ENCODE assay signal across 8 cellular contexts in genomic region chr15:92091155-92091734, GRCh38.
A peak's percentile ranks its signal among the peaks of the same experiment; 100 is the strongest.
DNase-seq lines count a peak whose midpoint lies in the region; ATAC-seq and TF ChIP-seq lines count a peak whose summit lies in the region.

No MANE protein-coding gene starts in this region.

- H3F3A ChIP-seq in DOHH2 (ENCODE audit: control insufficient read depth, insufficient read depth) = no peaks in the 10 kb centered on the region

- no peak overlapping the region for H3K27ac Mint-ChIP-seq in naive thymus-derived CD4-positive, alpha-beta T cell

- peaks cover 0 to 14% (median 0%) of the 10 kb centered on the region in 5 donors for H3K36me3 Mint-ChIP-seq in naive thymus-derived CD4-positive, alpha-beta T cell

- WGBS in hepatocyte (ENCODE audit: low lambda C conversion rate, missing lambda C conversion rate) = 63% methylated on average over 17 of the region's 17 CpGs

- H3K4me1 ChIP-seq in DOHH2 (ENCODE audit: control insufficient read depth, low read length) (peaks cover 11% of the 10 kb centered on the region), hepatocyte (ENCODE audit: insufficient read depth) (no peaks in the 10 kb centered on the region)
- H3K4me1 ChIP-seq in naive thymus-derived CD4-positive, alpha-beta T cell (ENCODE audit: control insufficient read depth in 2 of 2, insufficient read depth in 2 of 2, low read length in 2 of 2) = peaks cover 8 to 15% of the 10 kb centered on the region in 2 donors

- H3K9me3 ChIP-seq in DOHH2 (ENCODE audit: control insufficient read depth, insufficient read depth, low read length) (no peaks in the 10 kb centered on the region), hepatocyte (ENCODE audit: low read depth) (no peaks in the 10 kb centered on the region)
- no peaks in the 10 kb centered on the region for H3K9me3 ChIP-seq in naive thymus-derived CD4-positive, alpha-beta T cell (ENCODE audit: control insufficient read depth in 2 of 3, low read length in 3 of 3)

- no peaks in the 10 kb centered on the region for H3K9me2 ChIP-seq in DOHH2 (replicated peaks; ENCODE audit: control insufficient read depth, low read length)
- no peaks in the 10 kb centered on the region for H3K9me2 ChIP-seq in hepatocyte (replicated peaks; ENCODE audit: insufficient read depth)

- H3K27me3 Mint-ChIP-seq in naive thymus-derived CD4-positive, alpha-beta T cell = no peaks in the 10 kb centered on the region

- H3K4me2 ChIP-seq in DOHH2 (ENCODE audit: low read length) = no peak overlapping the region
- H3K4me2 ChIP-seq in hepatocyte = no peak overlapping the region

- no peaks in the 10 kb centered on the region for H3K79me2 ChIP-seq in DOHH2 (ENCODE audit: control insufficient read depth, low read length)
- H3K79me2 ChIP-seq in hepatocyte = no peaks in the 10 kb centered on the region

- H3K27me3 ChIP-seq in DOHH2 (ENCODE audit: control insufficient read depth, low read length) (no peaks in the 10 kb centered on the region), hepatocyte (no peaks in the 10 kb centered on the region)
- H3K27me3 ChIP-seq in naive thymus-derived CD4-positive, alpha-beta T cell (ENCODE audit: control insufficient read depth in 2 of 2, insufficient read depth in 2 of 2, low read length in 2 of 2) = no peaks in the 10 kb centered on the region

- POLR2A ChIA-PET in naive thymus-derived CD4-positive, alpha-beta T cell (lab: Charles Lee) = no interaction called here

- no peaks in the 10 kb centered on the region for H3K36me3 ChIP-seq in DOHH2 (ENCODE audit: control insufficient read depth, low read length)
- no peaks in the 10 kb centered on the region for H3K36me3 ChIP-seq in hepatocyte (replicated peaks; ENCODE audit: insufficient read depth, low read depth)
- no peaks in the 10 kb centered on the region for H3K36me3 ChIP-seq in naive thymus-derived CD4-positive, alpha-beta T cell (ENCODE audit: control insufficient read depth in 2 of 3, insufficient read depth in 3 of 3, low read length in 3 of 3)

- peaks cover 16 to 33% (median 21%) of the 10 kb centered on the region in 7 donors for H3K4me1 Mint-ChIP-seq in naive thymus-derived CD4-positive, alpha-beta T cell

- H2AFZ ChIP-seq in hepatocyte = no peak overlapping the region

- intact Hi-C loops in naive thymus-derived CD4-positive, alpha-beta T cell (cut with micrococcal nuclease) = no loop called here

- H3K9me3 Mint-ChIP-seq in naive thymus-derived CD4-positive, alpha-beta T cell = peaks cover 0 to 3% (median 0%) of the 10 kb centered on the region in 11 donors

- H4K20me1 ChIP-seq in DOHH2 (ENCODE audit: control insufficient read depth, insufficient read depth, low read depth, low read length) (no peaks in the 10 kb centered on the region), hepatocyte (ENCODE audit: insufficient read depth, poor library complexity, severe bottlenecking) (no peaks in the 10 kb centered on the region)

- DNase-seq in HuH-7 (ENCODE audit: low spot score) (peak; percentile 68), UCSD-AML1 (lab: John Stamatoyannopoulos, UW; ENCODE audit: unreplicated experiment) (peak; percentile 34), hepatocyte (ENCODE audit: low spot score) (peak; percentile 87), NCI-H1048 (lab: John Stamatoyannopoulos, UW) (no peak), DMS153 treated with DMSO at 0.1 percent for 48 hours (lab: John Stamatoyannopoulos, UW; ENCODE audit: unreplicated experiment) (no peak)
- DNase-seq in naive thymus-derived CD4-positive, alpha-beta T cell = no peak
- DNase-seq in activated naive CD4-positive, alpha-beta T cell treated with anti-CD3 and anti-CD28 coated beads, Interleukin-2, amount 50 U/mL, for 16 hours = no peak

- no peak overlapping the region for H3K4me3 ChIP-seq in DOHH2 (ENCODE audit: low read length)
- H3K4me3 ChIP-seq in hepatocyte = no peak overlapping the region
- H3K4me3 ChIP-seq in naive thymus-derived CD4-positive, alpha-beta T cell (ENCODE audit: low read length) = no peak overlapping the region

- H3K27ac ChIP-seq in DOHH2 (ENCODE audit: low read depth, low read length) = no peak overlapping the region
- no peak overlapping the region for H3K27ac ChIP-seq in hepatocyte
- H3K27ac ChIP-seq in naive thymus-derived CD4-positive, alpha-beta T cell (ENCODE audit: low read depth, low read length) = no peak overlapping the region

- CTCF ChIA-PET in naive thymus-derived CD4-positive, alpha-beta T cell (lab: Charles Lee) = interaction anchor here (0.7 to 0.9 kb wide), 2 partner anchors 8 to 788 kb away, joined by 3 read pairs; no protein-coding TSS in a partner anchor

- peak; percentile 59 for TF ChIP-seq CTCF in DOHH2 (IDR thresholded peaks at IDR 0.05; ENCODE audit: low read depth, low read length, poor library complexity, severe bottlenecking)
- peak; percentile 75 for TF ChIP-seq CTCF in hepatocyte (IDR thresholded peaks at IDR 0.05; ENCODE audit: poor library complexity)

- no peak for ATAC-seq in naive thymus-derived CD4-positive, alpha-beta T cell

- H3K4me3 Mint-ChIP-seq in naive thymus-derived CD4-positive, alpha-beta T cell = no peak overlapping the region

Comparison
In these comparisons a context has a peak if more than half of its experiments do, and no peak if none do; other contexts are left out.
1. DNase-seq: peak in HuH-7 (single experiment), UCSD-AML1 (single experiment) and hepatocyte (single experiment); none in naive thymus-derived CD4-positive, alpha-beta T cell (0 of 9), NCI-H1048 (single experiment), activated naive CD4-positive, alpha-beta T cell treated with anti-CD3 and anti-CD28 coated beads, Interleukin-2, amount 50 U/mL, for 16 hours (single experiment) and DMS153 treated with DMSO at 0.1 percent for 48 hours (single experiment).